Comparison of ENCODE assay signal across 7 cellular contexts in the genomic region with DNA sequence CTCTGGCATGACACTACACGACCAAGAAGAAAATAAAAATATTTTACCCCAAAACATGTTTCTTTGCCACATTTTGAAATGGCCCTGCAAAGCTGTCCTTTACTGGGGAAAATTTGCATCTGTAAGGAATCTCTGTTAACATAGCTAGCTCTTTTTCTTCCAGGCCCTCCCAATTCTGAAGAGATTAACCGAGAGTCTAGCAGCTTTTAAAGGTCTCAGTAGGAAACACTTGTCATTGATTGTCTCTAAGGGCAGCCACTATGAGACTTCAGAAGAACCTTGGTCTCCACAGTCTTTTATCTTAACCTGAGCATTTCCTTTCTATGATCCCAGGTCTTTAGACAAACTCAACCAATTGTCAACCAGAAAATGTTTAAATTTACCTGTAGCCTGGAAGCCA. TPM values are rescaled to one million over a fixed set of nuclear protein-coding genes. Genes with fewer than 3 reads are reported as not detected.
"Had no signal": no experiment of that assay in that cellular context is flagged by ENCODE, and none has a peak within 500 bp of the region (broad histone marks: within the 10 kb centered on the region; RNA-seq: fewer than 3 reads in every experiment).

No MANE protein-coding gene starts in this region.

RNA-seq across cellular contexts. Expression of a gene that starts 48.0 kb away (rescaled TPM):
- total RNA-seq: dermis microvascular lymphatic vessel endothelial cell, esophagus squamous epithelium, foreskin keratinocyte, lung microvascular endothelial cell had no signal
- polyA plus RNA-seq: foreskin keratinocyte; immature natural killer cell; keratinocyte; naive thymus-derived CD8-positive, alpha-beta T cell had no signal
